Comparison of ENCODE assay signal across 20 cellular contexts in the genomic region with DNA sequence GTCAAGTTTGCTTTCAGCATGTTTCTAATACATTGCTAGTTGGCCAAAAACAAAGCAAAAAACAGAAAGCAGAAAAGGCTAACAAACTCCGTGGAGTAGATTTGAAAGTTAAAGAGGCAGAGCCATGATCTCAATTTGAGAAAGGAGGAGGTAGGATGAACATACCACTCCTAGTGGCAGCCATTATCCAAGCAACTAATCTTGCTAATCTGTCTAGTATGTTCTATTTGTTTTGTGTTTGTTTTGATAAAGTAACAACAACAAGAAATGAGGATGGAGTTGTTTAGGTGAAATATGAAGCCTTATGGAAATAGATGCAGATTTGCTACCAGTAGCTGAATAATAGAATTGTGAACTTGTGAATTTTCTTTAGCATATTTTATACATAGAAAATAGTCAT.
DNase-seq lines count a peak whose midpoint lies in the region; ATAC-seq, FAIRE-seq and TF ChIP-seq lines count a peak whose summit lies in the region.
"Had no signal": no experiment of that assay in that cellular context is flagged by ENCODE, and none has a peak within 500 bp of the region (broad histone marks: within the 10 kb centered on the region; RNA-seq: fewer than 3 reads in every experiment).

No MANE protein-coding gene starts in this region.

- SMC1A ChIA-PET in GM12878 (lab: Charles Lee; ENCODE audit: uncharacterized antibody, unreplicated experiment): interaction anchor here (0.9 to 1.7 kb wide), 7 partner anchors 10 to 432 kb away, joined by 3 to 5 read pairs (median 3); no protein-coding TSS in a partner anchor

- no peak for TF ChIP-seq RAD21 in GM12878 (IDR thresholded peaks at IDR 0.05; ENCODE audit: insufficient read depth, low read depth, low read length)

- CTCF ChIA-PET in GM12878 (lab: Yijun Ruan, JAX) (interaction anchor here (1.2 to 1.7 kb wide), 5 partner anchors 9 to 433 kb away, joined by 3 to 7 read pairs (median 3); no protein-coding TSS in a partner anchor), HEK293T (lab: Yijun Ruan, JAX) (no interaction called here), mammary epithelial cell (lab: Charles Lee; ENCODE audit: low non-redundant PET) (no interaction called here)

- no peak for TF ChIP-seq EP300 in GM12878 (IDR thresholded peaks at IDR 0.05; ENCODE audit: borderline replicate concordance in 1 of 2, control insufficient read depth in 1 of 2, low read depth in 2 of 2, low read length in 2 of 2)

- H3K4me2 ChIP-seq in Loucy (ENCODE audit: low read depth, low read length, poor library complexity, severe bottlenecking) (no peak overlapping the region), GM12878 (ENCODE audit: control insufficient read depth, insufficient read depth) (peak overlapping the region; percentile 26; the same call in 1 of the 2 replicates), neural progenitor cell (no peak overlapping the region), mammary epithelial cell (ENCODE audit: insufficient read depth, low read depth, low read length) (no peak overlapping the region)
- H3K4me2 ChIP-seq: A549 had no signal

- in situ Hi-C loops in GM12878 (cut with MboI) (no loop called here), mammary epithelial cell (cut with MboI; ENCODE audit: low sequenced_read_pairs in 2 of 2) (no loop called here)

- peaks cover 11% of the 10 kb centered on the region for H3K27me3 Mint-ChIP-seq in neural progenitor cell (ENCODE audit: insufficient read depth, low read depth)
- H3K27me3 Mint-ChIP-seq: activated naive CD4-positive, alpha-beta T cell treated with anti-CD3 and anti-CD28 coated beads, Interleukin-2, amount 50 U/mL, for 24 hours had no signal

- no peaks in the 10 kb centered on the region for H3K9me2 ChIP-seq in Loucy (replicated peaks; ENCODE audit: low read depth, low read length)

- no peak overlapping the region for H3K27ac Mint-ChIP-seq in neural progenitor cell
- H3K27ac Mint-ChIP-seq: activated naive CD4-positive, alpha-beta T cell treated with anti-CD3 and anti-CD28 coated beads, Interleukin-2, amount 50 U/mL, for 24 hours; IgD-negative memory B cell had no signal

- no peaks in the 10 kb centered on the region for H3K36me3 ChIP-seq in Loucy (ENCODE audit: insufficient read depth, low read length)
- no peaks in the 10 kb centered on the region for H3K36me3 ChIP-seq in GM12878 (ENCODE audit: control insufficient read depth in 2 of 2, insufficient read depth in 2 of 2, low read length in 1 of 2)
- no peaks in the 10 kb centered on the region for H3K36me3 ChIP-seq in neural progenitor cell
- H3K36me3 ChIP-seq in mammary epithelial cell (ENCODE audit: insufficient read depth, low read length): no peaks in the 10 kb centered on the region
- H3K36me3 ChIP-seq: cardiac muscle cell, tibial nerve had no signal

- TF ChIP-seq CTCF in Loucy (conservative IDR thresholded peaks at IDR 0.05; ENCODE audit: low read length): peak; percentile 33; the same call in 1 of the 2 replicates
- 0 out of 6 replicates have a peak, but pooled peaks of 1 of the 3 experiments have one; percentile 3 for TF ChIP-seq CTCF in GM12878 (IDR thresholded peaks at IDR 0.05 in 2 of 3, conservative IDR thresholded peaks at IDR 0.05 in 1 of 3; ENCODE audit: control insufficient read depth in 2 of 3, extremely low read depth in 1 of 3, insufficient read depth in 1 of 3, low read depth in 3 of 3, low read length in 3 of 3)
- TF ChIP-seq CTCF in neural progenitor cell (IDR thresholded peaks at IDR 0.05): peak; percentile 24
- peak in 1 of 2 donors; percentile 20 for TF ChIP-seq CTCF in mammary epithelial cell (conservative IDR thresholded peaks at IDR 0.05 in 1 of 2, IDR thresholded peaks at IDR 0.05 in 1 of 2; ENCODE audit: extremely low read depth in 1 of 2, insufficient read depth in 1 of 2, low read depth in 1 of 2, low read length in 2 of 2)

- BruUV-seq in GM12878 (replicated peaks; lab: Mats Ljungman, UMichigan) (no TSS peak), mammary epithelial cell (replicated peaks; lab: Mats Ljungman, UMichigan) (no TSS peak)

- no peaks in the 10 kb centered on the region for H3K9me3 ChIP-seq in Loucy (ENCODE audit: insufficient read depth, low read depth, low read length)
- H3K9me3 ChIP-seq in GM12878 (replicated peaks; ENCODE audit: control insufficient read depth, insufficient read depth, low read length): peaks cover 16% of the 10 kb centered on the region
- H3K9me3 ChIP-seq in neural progenitor cell (ENCODE audit: low read depth): no peaks in the 10 kb centered on the region
- no peaks in the 10 kb centered on the region for H3K9me3 ChIP-seq in mammary epithelial cell (replicated peaks; ENCODE audit: insufficient read depth, low read length)
- H3K9me3 ChIP-seq: A549, tibial nerve had no signal

- no peaks in the 10 kb centered on the region for H3K9me3 Mint-ChIP-seq in neural progenitor cell
- H3K9me3 Mint-ChIP-seq: activated naive CD4-positive, alpha-beta T cell treated with anti-CD3 and anti-CD28 coated beads, Interleukin-2, amount 50 U/mL, for 24 hours; immature natural killer cell; neural crest cell had no signal

- H2AFZ ChIP-seq in Loucy (ENCODE audit: low read length) (peak overlapping the region; percentile 66; the same call in 1 of the 2 replicates), GM12878 (ENCODE audit: control insufficient read depth, low read depth, low read length) (no peak overlapping the region), neural progenitor cell (replicated peaks) (no peak overlapping the region), mammary epithelial cell (ENCODE audit: low read depth, low read length) (no peak overlapping the region)

- dilution Hi-C loops in mammary epithelial cell (cut with HindIII; ENCODE audit: low sequenced_read_pairs): no loop called here

- intact Hi-C loops in GM12878 (cut with micrococcal nuclease; ENCODE audit: unreplicated experiment) (loop anchor here (5.0 kb wide), 3 partner anchors 33 to 292 kb away; no protein-coding TSS in a partner anchor), mammary epithelial cell (cut with micrococcal nuclease) (loop anchor here (1.0 kb wide), 1 partner anchor 57 kb away; no protein-coding TSS in a partner anchor)

- no peak for ATAC-seq in GM12878
- ATAC-seq: A549, sciatic nerve had no signal

- H3K4me1 ChIP-seq in Loucy (ENCODE audit: insufficient read depth, low read length, poor library complexity, severe bottlenecking) (peaks cover 18% of the 10 kb centered on the region), GM12878 (ENCODE audit: control insufficient read depth, insufficient read depth, low read length) (peaks cover 52% of the 10 kb centered on the region), neural progenitor cell (peaks cover 8% of the 10 kb centered on the region), mammary epithelial cell (ENCODE audit: insufficient read depth, low read length) (peaks cover 7% of the 10 kb centered on the region)

- no peak for TF ChIP-seq POLR2A in GM12878 (IDR thresholded peaks at IDR 0.05; ENCODE audit: low read depth, low read length)

- H3K4me3 ChIP-seq in Loucy (ENCODE audit: low read length, poor library complexity, severe bottlenecking): no peak overlapping the region
- H3K4me3 ChIP-seq in GM12878: no peak overlapping the region
- H3K4me3 ChIP-seq in neural progenitor cell: no peak overlapping the region
- H3K4me3 ChIP-seq in mammary epithelial cell (replicated peaks in 1 of 3; ENCODE audit: insufficient read depth in 1 of 3, low read depth in 2 of 3, low read length in 3 of 3): no peak overlapping the region
- H3K4me3 ChIP-seq: A549, cardiac muscle cell, tibial nerve had no signal

- DNase-seq in SIG-M5 treated with dmso at 0.1 percent for 504 hours (lab: John Stamatoyannopoulos, UW; ENCODE audit: unreplicated experiment) (peak; percentile 5), SIG-M5 (lab: John Stamatoyannopoulos, UW) (no peak), GM12878 (ENCODE audit: low read depth, low spot score) (no peak), neural progenitor cell (ENCODE audit: low spot score) (no peak), HK-2 (ENCODE audit: unreplicated experiment) (no peak), HEK293T (ENCODE audit: extremely low spot score) (no peak), mammary epithelial cell (no peak)
- DNase-seq: activated CD4-positive, CD25-positive, alpha-beta regulatory T cell; Calu3; immature natural killer cell; NCI-H1105; NCI-H2227 treated with DMSO at 0.1 percent for 48 hours had no signal

- H3K36me3 Mint-ChIP-seq in neural progenitor cell: no peaks in the 10 kb centered on the region
- H3K36me3 Mint-ChIP-seq: activated naive CD4-positive, alpha-beta T cell treated with anti-CD3 and anti-CD28 coated beads, Interleukin-2, amount 50 U/mL, for 24 hours; immature natural killer cell had no signal

- POLR2A ChIA-PET in GM12878 (lab: Charles Lee): interaction anchor here (1.0 to 1.2 kb wide), 3 partner anchors 11 to 337 kb away, joined by 3 to 6 read pairs (median 3); no protein-coding TSS in a partner anchor
- POLR2A ChIA-PET in HEK293T (lab: Yijun Ruan, JAX): no interaction called here

- H3K4me1 Mint-ChIP-seq in neural progenitor cell: peaks cover 25% of the 10 kb centered on the region
- H3K4me1 Mint-ChIP-seq: neural crest cell had no signal

- H3F3A ChIP-seq in Loucy (ENCODE audit: low read depth): no peaks in the 10 kb centered on the region
- H3F3A ChIP-seq in neural progenitor cell (ENCODE audit: low read depth): no peaks in the 10 kb centered on the region

- H4K20me1 ChIP-seq in Loucy (ENCODE audit: insufficient read depth, low read length, poor library complexity, severe bottlenecking): no peaks in the 10 kb centered on the region
- no peaks in the 10 kb centered on the region for H4K20me1 ChIP-seq in GM12878 (ENCODE audit: control insufficient read depth, insufficient read depth)
- no peaks in the 10 kb centered on the region for H4K20me1 ChIP-seq in neural progenitor cell (ENCODE audit: low read depth)
- no peaks in the 10 kb centered on the region for H4K20me1 ChIP-seq in mammary epithelial cell (ENCODE audit: insufficient read depth, low read length)

- no peak for FAIRE-seq in GM12878 (lab: Jason Lieb, UNC)
- FAIRE-seq: A549 had no signal

- no peaks in the 10 kb centered on the region for H3K79me2 ChIP-seq in Loucy (ENCODE audit: insufficient read depth, low read length)
- H3K79me2 ChIP-seq in GM12878 (ENCODE audit: control insufficient read depth, insufficient read depth, low read length): no peaks in the 10 kb centered on the region
- H3K79me2 ChIP-seq in neural progenitor cell (ENCODE audit: low read depth): no peaks in the 10 kb centered on the region
- H3K79me2 ChIP-seq in mammary epithelial cell (ENCODE audit: insufficient read depth, low read length): no peaks in the 10 kb centered on the region

- H3K27me3 ChIP-seq in Loucy (ENCODE audit: insufficient read depth, low read length, poor library complexity, severe bottlenecking) (no peaks in the 10 kb centered on the region), GM12878 (replicated peaks in 1 of 2; ENCODE audit: control insufficient read depth in 2 of 2, insufficient read depth in 2 of 2, low read length in 1 of 2) (no peaks in the 10 kb centered on the region), neural progenitor cell (no peaks in the 10 kb centered on the region), mammary epithelial cell (ENCODE audit: insufficient read depth, low read length) (no peaks in the 10 kb centered on the region)
- H3K27me3 ChIP-seq: tibial nerve had no signal

- H3K9ac ChIP-seq in Loucy (ENCODE audit: low read depth, low read length, poor library complexity, severe bottlenecking) (no peak overlapping the region), GM12878 (ENCODE audit: control insufficient read depth, insufficient read depth, low read length) (no peak overlapping the region), neural progenitor cell (no peak overlapping the region), mammary epithelial cell (ENCODE audit: insufficient read depth, low read length) (no peak overlapping the region)

- H3K4me3 Mint-ChIP-seq in neural progenitor cell: no peak overlapping the region
- H3K4me3 Mint-ChIP-seq: activated naive CD4-positive, alpha-beta T cell treated with anti-CD3 and anti-CD28 coated beads, Interleukin-2, amount 50 U/mL, for 24 hours; IgD-negative memory B cell; immature natural killer cell; neural crest cell had no signal

- 0% methylated on average over 1 of the region's 1 CpG for WGBS in GM12878 (ENCODE audit: insufficient coverage, insufficient replicate concordance, low lambda C conversion rate, missing lambda C conversion rate)
- WGBS in mammary epithelial cell (ENCODE audit: low coverage, missing lambda C conversion rate): 100% methylated on average over 1 of the region's 1 CpG

- H3K27ac ChIP-seq in GM12878 (ENCODE audit: control insufficient read depth, insufficient read depth) (no peak overlapping the region), neural progenitor cell (no peak overlapping the region), mammary epithelial cell (ENCODE audit: insufficient read depth, low read depth, low read length) (no peak overlapping the region)
- H3K27ac ChIP-seq: cardiac muscle cell, tibial nerve had no signal

- RAD21 ChIA-PET in GM12878 (lab: Charles Lee; ENCODE audit: unreplicated experiment): interaction anchor here (1.0 to 2.6 kb wide), 4 partner anchors 17 to 433 kb away, joined by 3 to 10 read pairs (median 6); no protein-coding TSS in a partner anchor
